ENCODE assay signal across 8 cellular contexts in genomic region chr16:4766875-4767628, GRCh38. TPM values are rescaled to one million over a fixed set of nuclear protein-coding genes. Genes with fewer than 3 reads are reported as not detected.
DNase-seq lines count a peak whose midpoint lies in the region; ATAC-seq and TF ChIP-seq lines count a peak whose summit lies in the region.

Gene ZNF500 (minus strand): TSS chr16:4767162. CDS start chr16:4765978, 1,184 bp downstream.

- H4K91ac ChIP-seq in IMR-90 (ENCODE audit: insufficient read depth, low read depth, low read length) = peak within 1 kb of the TSS; percentile 23

- CTCF ChIA-PET in IMR-90 (lab: Yijun Ruan, JAX) (no interaction called here), OCI-LY7 (lab: Charles Lee; ENCODE audit: unreplicated experiment) (no interaction called here)

- no peak within 1 kb of the TSS for H2BK15ac ChIP-seq in IMR-90 (ENCODE audit: low read depth, low read length)

- H2BK5ac ChIP-seq in IMR-90 (ENCODE audit: low read depth, low read length, poor library complexity, severe bottlenecking) = peak within 1 kb of the TSS; percentile 73

- in situ Hi-C loops in IMR-90 (cut with MboI; ENCODE audit: low sequenced_read_pairs) = loop anchor here (10.0 kb wide), 1 partner anchor 188 kb away; the partner anchor contains the start of gene SEC14L5

- H3K36me3 ChIP-seq in IMR-90 (ENCODE audit: control insufficient read depth, insufficient read depth, low read length) = peaks cover 23% of the 10 kb centered on the region; the same call in 1 of the 2 replicates
- H3K36me3 ChIP-seq in OCI-LY7 (ENCODE audit: insufficient read depth, low read length) = peaks cover 26% of the 10 kb centered on the region

- H3K79me1 ChIP-seq in IMR-90 (ENCODE audit: low read depth in 1 of 2, low read length in 2 of 2) = peaks cover 18 to 33% of the 10 kb centered on the region in 2 experiments; a peak in 3 of 4 replicates

- peak within 1 kb of the TSS; percentile 91 for H2AK9ac ChIP-seq in IMR-90 (replicated peaks; ENCODE audit: low read depth, low read length, poor library complexity)

- H3K56ac ChIP-seq in IMR-90 (ENCODE audit: extremely low read depth, insufficient read depth, low read length) = no peak within 1 kb of the TSS

- H3K27ac ChIP-seq in IMR-90 (ENCODE audit: insufficient read depth, low read length) (peak within 1 kb of the TSS; percentile 75), OCI-LY7 (ENCODE audit: low read depth, low read length, poor library complexity, severe bottlenecking) (peak within 1 kb of the TSS; percentile 68)

- DNase-seq in DMS114 treated with DMSO at 0.1 percent for 48 hours (lab: John Stamatoyannopoulos, UW; ENCODE audit: unreplicated experiment) = peak; percentile 91
- DNase-seq in IMR-90 = peak; percentile 95
- peak; percentile 96 for DNase-seq in OCI-LY7 (ENCODE audit: low spot score)
- peak; percentile 97 for DNase-seq in activated T-cell treated with anti-CD3 and anti-CD28 coated beads for 1 hour (ENCODE audit: low read depth)
- peak; percentile 93 for DNase-seq in epidermal melanocyte (ENCODE audit: insufficient read length, low spot score)
- DNase-seq in middle frontal gyrus (ENCODE audit: extremely low spot score, low spot score) = peak; percentile 95
- DNase-seq in stimulated activated CD8-positive, alpha-beta memory T cell treated with anti-CD3 and anti-CD28 coated beads, Interleukin-2, amount 100 ng/mL, for 1 hour (ENCODE audit: low read depth in 2 of 2) = peak; percentile 91 to 98

- peak within 1 kb of the TSS; percentile 76 for H3K9ac ChIP-seq in IMR-90 (ENCODE audit: low read depth, low read length)

- peak within 1 kb of the TSS; percentile 82 for H3K23ac ChIP-seq in IMR-90 (ENCODE audit: low read depth, low read length)

- peak within 1 kb of the TSS; percentile 48; the same call in 1 of the 2 replicates for H3K14ac ChIP-seq in IMR-90 (replicated peaks; ENCODE audit: low read depth, low read length)

- H3K79me2 ChIP-seq in OCI-LY7 (ENCODE audit: insufficient read depth, low read depth, low read length) = peaks cover 12% of the 10 kb centered on the region; the same call in 1 of the 2 replicates

- WGBS in IMR-90 (ENCODE audit: extremely low coverage in 2 of 2, insufficient read length in 1 of 2), 2 experiments = 3% methylated on average over 42 of the region's 72 CpGs; no CpG with 5 or more reads in 1 of the 2 experiments

- BruUV-seq in IMR-90 (replicated peaks; lab: Mats Ljungman, UMichigan) = no TSS peak
- no TSS peak for BruUV-seq in OCI-LY7 (replicated peaks; lab: Mats Ljungman, UMichigan)

- H3K9me2 ChIP-seq in OCI-LY7 (ENCODE audit: insufficient read depth, low read length) = no peaks in the 10 kb centered on the region

- H3K4me1 ChIP-seq in IMR-90 (ENCODE audit: control insufficient read depth, insufficient read depth, low read length) = peaks cover 7% of the 10 kb centered on the region
- peaks cover 30% of the 10 kb centered on the region for H3K4me1 ChIP-seq in OCI-LY7 (ENCODE audit: insufficient read depth, low read length, poor library complexity, severe bottlenecking)

- ATAC-seq in GM21529 (IDR thresholded peaks at IDR 0.05; ENCODE audit: unreplicated experiment) (peak; percentile 83), IMR-90 (ENCODE audit: low read depth) (peak; percentile 92)

- H3K4me2 ChIP-seq in IMR-90 (ENCODE audit: low read depth, low read length) (peak within 1 kb of the TSS; percentile 82), OCI-LY7 (ENCODE audit: low read length) (peak within 1 kb of the TSS; percentile 96)

- H4K5ac ChIP-seq in IMR-90 (ENCODE audit: low read depth, low read length) = peak within 1 kb of the TSS; percentile 87

- dilution Hi-C loops in IMR-90 (cut with HindIII; ENCODE audit: low sequenced_read_pairs, unreplicated experiment) = no loop called here

- peak within 1 kb of the TSS; percentile 59 for H3K4ac ChIP-seq in IMR-90 (ENCODE audit: low read depth, low read length)

- H3K9me3 ChIP-seq in IMR-90 (ENCODE audit: control insufficient read depth, insufficient read depth, low read length) (no peaks in the 10 kb centered on the region), OCI-LY7 (ENCODE audit: low read length) (no peaks in the 10 kb centered on the region)

- peak within 1 kb of the TSS; percentile 95 for H2AFZ ChIP-seq in IMR-90 (replicated peaks; ENCODE audit: low read length, poor library complexity)
- H2AFZ ChIP-seq in OCI-LY7 (ENCODE audit: low read length) = peak within 1 kb of the TSS; percentile 98

- H3K18ac ChIP-seq in IMR-90 (ENCODE audit: low read depth, low read length) = no peak within 1 kb of the TSS

- peak within 1 kb of the TSS; percentile 89 for H2AK5ac ChIP-seq in IMR-90 (ENCODE audit: low read depth, low read length)

- H2BK120ac ChIP-seq in IMR-90 (ENCODE audit: low read depth, low read length) = 0 out of 2 replicates have a peak within 1 kb of the TSS, but pooled peaks have one; percentile 24

- TF ChIP-seq CTCF in IMR-90 (conservative IDR thresholded peaks at IDR 0.05; ENCODE audit: low read depth, low read length) (no peak), OCI-LY7 (conservative IDR thresholded peaks at IDR 0.05; ENCODE audit: low read length) (no peak)

- H4K20me1 ChIP-seq in IMR-90 (ENCODE audit: insufficient read depth, low read length) = no peaks in the 10 kb centered on the region; the same call in 1 of the 2 replicates
- H4K20me1 ChIP-seq in OCI-LY7 (ENCODE audit: insufficient read depth, low read length) = no peaks in the 10 kb centered on the region

- no peaks in the 10 kb centered on the region for H3K27me3 ChIP-seq in IMR-90 (ENCODE audit: control insufficient read depth, insufficient read depth, low read length)

- TF ChIP-seq POLR2A in IMR-90 (IDR thresholded peaks at IDR 0.05; ENCODE audit: low read depth, low read length) = peak; percentile 74

- H3K4me3 ChIP-seq in IMR-90 (ENCODE audit: insufficient read depth, low read depth, low read length) (peak within 1 kb of the TSS; percentile 88), OCI-LY7 (ENCODE audit: low read depth, low read length, poor library complexity, severe bottlenecking) (peak within 1 kb of the TSS; percentile 87)

- peak within 1 kb of the TSS; percentile 62 to 99; a peak in 3 of 4 replicates for H4K8ac ChIP-seq in IMR-90 (ENCODE audit: low read depth in 2 of 2, low read length in 2 of 2)

- intact Hi-C loops in IMR-90 (cut with micrococcal nuclease) (loop anchor here (2.0 to 5.0 kb wide), 2 partner anchors 32 to 35 kb away; partner anchors contain the start of genes ANKS3, DNAAF8 and ROGDI), OCI-LY7 (cut with micrococcal nuclease; ENCODE audit: unreplicated experiment) (loop anchor here (10.0 kb wide), 1 partner anchor 152 kb away; the partner anchor contains the start of gene UBALD1)

- H2BK20ac ChIP-seq in IMR-90 (ENCODE audit: low read depth, low read length) = no peak within 1 kb of the TSS

- peaks cover 6% of the 10 kb centered on the region for H3K9me1 ChIP-seq in IMR-90 (ENCODE audit: insufficient read depth, low read length)

- TF ChIP-seq RAD21 in IMR-90 (IDR thresholded peaks at IDR 0.05; ENCODE audit: low read length) = no peak

- POLR2A ChIA-PET in IMR-90 (lab: Charles Lee; ENCODE audit: unreplicated experiment) (no interaction called here), OCI-LY7 (lab: Charles Lee) (interaction anchor here (3.1 kb wide), 1 partner anchor 32 kb away, joined by 23 read pairs; the partner anchor contains the start of genes ANKS3 and DNAAF8)

TF ChIP-seq in IMR-90, 13 proteins besides CTCF, POLR2A, EP300 and RAD21:
- TF ChIP-seq NFE2L2 (IDR thresholded peaks at IDR 0.05; ENCODE audit: low read depth, low read length) = no peak
- TF ChIP-seq SMC3 (IDR thresholded peaks at IDR 0.05; ENCODE audit: low read depth, low read length) = no peak
- TF ChIP-seq ELK1 (IDR thresholded peaks at IDR 0.05; ENCODE audit: borderline replicate concordance, low read depth, low read length) = no peak
- TF ChIP-seq MAZ (IDR thresholded peaks at IDR 0.05; ENCODE audit: borderline replicate concordance, low read depth, low read length) = peak; percentile 47; the same call in 1 of the 2 replicates
- no peak for TF ChIP-seq CHD1 (IDR thresholded peaks at IDR 0.05; ENCODE audit: low read depth, low read length)
- TF ChIP-seq MAFK (IDR thresholded peaks at IDR 0.05; ENCODE audit: low read depth, low read length) = no peak
- no peak for TF ChIP-seq USF2 (IDR thresholded peaks at IDR 0.05; ENCODE audit: low read depth, low read length)
- peak; percentile 93 for TF ChIP-seq BHLHE40 (IDR thresholded peaks at IDR 0.05; ENCODE audit: low read depth, low read length)
- TF ChIP-seq RCOR1 (IDR thresholded peaks at IDR 0.05; ENCODE audit: insufficient replicate concordance, low read length) = no peak
- TF ChIP-seq FOS (IDR thresholded peaks at IDR 0.05; ENCODE audit: low read depth, low read length) = no peak
- 0 out of 2 replicates have a peak, but pooled peaks have one; percentile 4 for TF ChIP-seq CEBPB (IDR thresholded peaks at IDR 0.05; ENCODE audit: low read depth, low read length)
- TF ChIP-seq RFX5 (IDR thresholded peaks at IDR 0.05; ENCODE audit: low read depth, low read length) = no peak
- TF ChIP-seq MXI1 (IDR thresholded peaks at IDR 0.05; ENCODE audit: borderline replicate concordance, low read depth, low read length) = peak; percentile 71; the same call in 1 of the 2 replicates

RNA-seq across cellular contexts. Expression of gene ZNF500, which starts in this region (rescaled TPM):
- total RNA-seq in IMR-90 (2012; rRNA removed) (4.5 and 4.7 TPM in 2 replicates), OCI-LY7 (2022) (23.9 and 28.8 TPM in 2 replicates)
- 5.9 and 7.3 TPM in 2 replicates for polyA plus RNA-seq in IMR-90 (2012; rRNA removed)
- polyA plus RNA-seq in IMR-90 (2012; cell fraction: cytosol; rRNA removed) = 2.6 and 6.0 TPM in 2 replicates
- polyA plus RNA-seq in IMR-90 (2012; cell fraction: nucleus; rRNA removed; ENCODE audit: low replicate concordance) = 25.8 and 41.4 TPM in 2 replicates
- 12.9 and 16.1 TPM in 2 replicates for total RNA-seq in OCI-LY7 (2014; rRNA removed; shearing (Covaris generic))

Comparison
In these comparisons a context has a peak if more than half of its experiments do, and no peak if none do; other contexts are left out.
1. Peak in every context shown above with its lines: DNase-seq, ATAC-seq, H3K4me3 ChIP-seq and H3K27ac ChIP-seq.